Comparison of ENCODE assay signal across 11 cellular contexts in the genomic region with DNA sequence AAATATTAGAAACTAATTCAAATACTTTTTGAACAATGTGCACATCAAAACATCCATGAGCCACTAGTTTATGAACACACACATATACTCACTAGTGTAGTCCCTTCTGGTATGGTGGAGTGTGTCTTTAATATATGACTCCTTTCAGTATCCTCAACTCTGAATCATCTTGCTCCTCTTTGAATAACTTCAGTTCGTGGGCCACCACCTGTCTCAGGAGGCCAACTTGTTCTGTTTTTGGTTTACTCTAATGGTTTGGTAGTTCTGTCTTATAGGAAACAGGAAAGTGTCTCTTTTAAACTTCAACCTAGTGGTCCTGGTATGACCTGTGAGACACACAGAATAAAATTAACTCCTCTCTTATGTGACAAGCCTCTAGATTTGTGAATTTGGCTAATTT. TPM values are rescaled to one million over a fixed set of nuclear protein-coding genes. Genes with fewer than 3 reads are reported as not detected.
DNase-seq lines count a peak whose midpoint lies in the region; ATAC-seq and TF ChIP-seq lines count a peak whose summit lies in the region.
"Had no signal": no experiment of that assay in that cellular context is flagged by ENCODE, and none has a peak within 500 bp of the region (broad histone marks: within the 10 kb centered on the region; RNA-seq: fewer than 3 reads in every experiment).

No MANE protein-coding gene starts in this region.

- H3K4me1 ChIP-seq in spleen (peaks cover 0 to 86% (median 15%) of the 10 kb centered on the region in 6 donors), PC-3 (ENCODE audit: insufficient read depth, low read length) (peaks cover 7% of the 10 kb centered on the region; the same call in 1 of the 2 replicates)
- H3K4me1 ChIP-seq: SJSA1 had no signal

- H3K9me3 Mint-ChIP-seq in nephron progenitor cell = peaks cover 7% of the 10 kb centered on the region

- H3K27me3 ChIP-seq in spleen (replicated peaks in 1 of 7) = no peaks in the 10 kb centered on the region
- H3K27me3 ChIP-seq in PC-3 (ENCODE audit: low read length) = no peaks in the 10 kb centered on the region
- H3K27me3 ChIP-seq: MG63, SJSA1 had no signal

- POLR2A ChIA-PET in PC-3 (lab: Charles Lee; ENCODE audit: unreplicated experiment) = no interaction called here

- no peak for TF ChIP-seq CTCF in spleen (IDR thresholded peaks at IDR 0.05 in 8 of 11, conservative IDR thresholded peaks at IDR 0.05 in 3 of 11)
- no peak for TF ChIP-seq CTCF in nephron progenitor cell (IDR thresholded peaks at IDR 0.05)
- TF ChIP-seq CTCF in PC-3 (conservative IDR thresholded peaks at IDR 0.05; ENCODE audit: low read depth, low read length) = no peak

- peaks cover 47% of the 10 kb centered on the region for H3K36me3 Mint-ChIP-seq in nephron progenitor cell (ENCODE audit: low read depth)

- H3K27ac ChIP-seq in spleen (no peak overlapping the region), PC-3 (ENCODE audit: low read length) (no peak overlapping the region)
- H3K27ac ChIP-seq: SJSA1 had no signal

- H3K9me2 ChIP-seq in PC-3 (replicated peaks; ENCODE audit: low read length) = no peaks in the 10 kb centered on the region

- ATAC-seq in GM18858 (IDR thresholded peaks at IDR 0.05; ENCODE audit: unreplicated experiment) (peak; percentile 96), GM21447 (IDR thresholded peaks at IDR 0.05; ENCODE audit: unreplicated experiment) (peak; percentile 98), HG03280 (IDR thresholded peaks at IDR 0.05; ENCODE audit: unreplicated experiment) (peak; percentile 87), PC-3 (no peak)

- intact Hi-C loops in spleen (cut with DNase I; ENCODE audit: low total_unique reads) = no loop called here
- intact Hi-C loops in PC-3 (cut with micrococcal nuclease) = no loop called here

- no peaks in the 10 kb centered on the region for H3K27me3 Mint-ChIP-seq in nephron progenitor cell (ENCODE audit: low read depth, poor library complexity)

- CTCF ChIA-PET in PC-3 (lab: Charles Lee) = no interaction called here

- H3K4me3 ChIP-seq in spleen (no peak overlapping the region), PC-3 (ENCODE audit: low read length) (no peak overlapping the region)
- H3K4me3 ChIP-seq: MG63, SJSA1 had no signal

- WGBS in spleen, 5 donors = 33 to 53% (median 42%) methylated on average over 1 of the region's 1 CpG

- 0 out of 2 replicates have a peak, but pooled peaks cover 4% of the 10 kb centered on the region for H4K20me1 ChIP-seq in PC-3 (ENCODE audit: low read length)

- no peak overlapping the region for H3K9ac ChIP-seq in PC-3 (ENCODE audit: low read length)

- H3K4me2 ChIP-seq in PC-3 (ENCODE audit: low read length) = no peak overlapping the region

- H3F3A ChIP-seq in PC-3 (ENCODE audit: low read length, unreplicated experiment) = no peaks in the 10 kb centered on the region

- no peak overlapping the region for H3K4me3 Mint-ChIP-seq in nephron progenitor cell

- DNase-seq in germinal center (ENCODE audit: low spot score) (peak; percentile 6), kidney glomerular epithelial cell (lab: John Stamatoyannopoulos, UW) (no peak), spleen (no peak), nephron progenitor cell (no peak), PC-3 (no peak)
- DNase-seq: GF-D8 had no signal

- H2AFZ ChIP-seq in PC-3 (ENCODE audit: low read length) = no peak overlapping the region

- no peaks in the 10 kb centered on the region for H3K9me3 ChIP-seq in spleen
- H3K9me3 ChIP-seq in PC-3 (ENCODE audit: low read length) = no peaks in the 10 kb centered on the region
- H3K9me3 ChIP-seq: MG63, SJSA1 had no signal

- no TSS peak for BruUV-seq in PC-3 (replicated peaks; lab: Mats Ljungman, UMichigan)

- H3K79me2 ChIP-seq in PC-3 (ENCODE audit: low read length) = peaks cover 85% of the 10 kb centered on the region

- peaks cover 0 to 15% (median 0%) of the 10 kb centered on the region in 6 donors for H3K36me3 ChIP-seq in spleen
- H3K36me3 ChIP-seq in PC-3 (ENCODE audit: low read depth, low read length) = no peaks in the 10 kb centered on the region

- no peak for TF ChIP-seq POLR2A in spleen (IDR thresholded peaks at IDR 0.05)

- no peak overlapping the region for H3K27ac Mint-ChIP-seq in nephron progenitor cell

- H3K4me1 Mint-ChIP-seq in nephron progenitor cell = peaks cover 38% of the 10 kb centered on the region

RNA-seq across cellular contexts. Expression of gene ZNF292, which starts 55.6 kb away (rescaled TPM):
- total RNA-seq in spleen (10 to 100 TPM; 44.8 to 76.2 (median 56.8) TPM), PC-3 (2014; rRNA removed) (8.9 and 16.9 TPM in 2 replicates)
- polyA plus RNA-seq in spleen = 1 to 10 TPM; 5.1 to 5.7 (median 5.2) TPM
